14 cellular contexts compared by ENCODE assay signal in the genomic region with DNA sequence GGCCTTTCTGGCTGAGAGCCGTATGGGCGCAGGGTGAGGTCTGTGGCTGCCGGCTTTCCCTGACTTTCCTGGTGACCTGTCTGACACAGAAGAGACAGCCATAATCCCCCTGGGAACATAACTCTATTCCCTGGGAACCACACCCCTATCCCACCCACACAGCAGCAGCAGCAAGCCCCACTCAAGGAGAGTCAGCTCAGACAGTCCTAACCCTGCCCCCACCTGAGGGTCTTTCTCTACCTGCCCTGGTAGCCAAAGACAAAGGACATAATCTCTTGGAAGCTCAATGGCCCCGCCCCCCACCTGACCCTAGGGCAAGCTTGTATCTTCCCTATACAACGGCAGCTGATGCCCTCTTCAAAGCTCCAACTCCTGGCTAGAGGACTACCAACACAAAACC.
DNase-seq lines count a peak whose midpoint lies in the region; ATAC-seq and TF ChIP-seq lines count a peak whose summit lies in the region.
"Had no signal": no experiment of that assay in that cellular context is flagged by ENCODE, and none has a peak within 500 bp of the region (broad histone marks: within the 10 kb centered on the region; RNA-seq: fewer than 3 reads in every experiment).

No MANE protein-coding gene starts in this region.

- H3K27me3 Mint-ChIP-seq in GM23338 (ENCODE audit: insufficient read depth, low read depth, poor library complexity): no peaks in the 10 kb centered on the region

- H3F3A ChIP-seq in GM23338 (replicated peaks; ENCODE audit: low read depth): no peaks in the 10 kb centered on the region

- DNase-seq in ELF-1 (ENCODE audit: low read depth, low spot score) (peak; percentile 9), RWPE2 (ENCODE audit: low spot score) (peak; percentile 34), lower lobe of right lung (peak; percentile 29), spleen (peak; percentile 51), GM23338 (ENCODE audit: low spot score) (no peak)
- DNase-seq: CD8-positive, alpha-beta T cell; COR-L47; DMS153; DMS79 treated with DMSO at 0.1 percent for 48 hours; EL; GDM1 had no signal

- no peaks in the 10 kb centered on the region for H3K9me3 ChIP-seq in RWPE2 (ENCODE audit: severe bottlenecking)
- H3K9me3 ChIP-seq in lower lobe of right lung: no peaks in the 10 kb centered on the region
- peaks cover 0 to 23% (median 7%) of the 10 kb centered on the region in 8 donors for H3K9me3 ChIP-seq in spleen

- no peak overlapping the region for H3K27ac Mint-ChIP-seq in GM23338
- H3K27ac Mint-ChIP-seq: CD14-positive monocyte; CD8-positive, alpha-beta T cell had no signal

- H4K20me1 ChIP-seq in GM23338 (replicated peaks; ENCODE audit: insufficient read depth): no peaks in the 10 kb centered on the region

- H3K4me1 Mint-ChIP-seq in GM23338: no peaks in the 10 kb centered on the region
- H3K4me1 Mint-ChIP-seq: CD14-positive monocyte had no signal

- H3K27ac ChIP-seq in RWPE2 (ENCODE audit: poor library complexity, severe bottlenecking) (no peak overlapping the region), lower lobe of right lung (no peak overlapping the region), spleen (no peak overlapping the region), GM23338 (ENCODE audit: low read depth) (no peak overlapping the region)

- TF ChIP-seq POLR2A in spleen (IDR thresholded peaks at IDR 0.05): no peak

- no peaks in the 10 kb centered on the region; the same call in 1 of the 2 replicates for H3K9me2 ChIP-seq in GM23338 (ENCODE audit: insufficient read depth)

- H3K27me3 ChIP-seq in RWPE2 (ENCODE audit: insufficient read depth, poor library complexity, severe bottlenecking): no peaks in the 10 kb centered on the region
- H3K27me3 ChIP-seq in lower lobe of right lung (ENCODE audit: low read depth): no peaks in the 10 kb centered on the region
- no peaks in the 10 kb centered on the region for H3K27me3 ChIP-seq in spleen (replicated peaks in 1 of 7)
- no peaks in the 10 kb centered on the region for H3K27me3 ChIP-seq in GM23338 (ENCODE audit: insufficient read depth)

- no peak for TF ChIP-seq CTCF in RWPE2 (IDR thresholded peaks at IDR 0.05; ENCODE audit: poor library complexity, severe bottlenecking)
- TF ChIP-seq CTCF in lower lobe of right lung (IDR thresholded peaks at IDR 0.05): no peak
- TF ChIP-seq CTCF in spleen (IDR thresholded peaks at IDR 0.05 in 8 of 11, conservative IDR thresholded peaks at IDR 0.05 in 3 of 11): no peak
- no peak for TF ChIP-seq CTCF in GM23338 (conservative IDR thresholded peaks at IDR 0.05; ENCODE audit: low read depth in 2 of 2)

- H3K79me2 ChIP-seq in GM23338 (replicated peaks; ENCODE audit: insufficient read depth): no peaks in the 10 kb centered on the region

- peaks cover 7% of the 10 kb centered on the region; the same call in 2 of the 3 replicates for H3K36me3 Mint-ChIP-seq in GM23338 (ENCODE audit: low read depth)
- H3K36me3 Mint-ChIP-seq: CD14-positive monocyte; CD8-positive, alpha-beta T cell had no signal

- intact Hi-C loops in lower lobe of right lung (cut with DNase I): no loop called here
- intact Hi-C loops in spleen (cut with DNase I; ENCODE audit: low total_unique reads): no loop called here

- no peak overlapping the region for H3K4me2 ChIP-seq in GM23338

- no peak overlapping the region for H3K4me3 ChIP-seq in RWPE2 (ENCODE audit: severe bottlenecking)
- no peak overlapping the region for H3K4me3 ChIP-seq in lower lobe of right lung
- no peak overlapping the region for H3K4me3 ChIP-seq in spleen
- H3K4me3 ChIP-seq in GM23338: no peak overlapping the region
- H3K4me3 ChIP-seq: HAP-1 had no signal

- H2AFZ ChIP-seq in GM23338: no peak overlapping the region

- H3K4me1 ChIP-seq in RWPE2 (ENCODE audit: insufficient read depth, poor library complexity, severe bottlenecking) (no peaks in the 10 kb centered on the region), lower lobe of right lung (no peaks in the 10 kb centered on the region), spleen (no peaks in the 10 kb centered on the region), GM23338 (ENCODE audit: insufficient read depth) (no peaks in the 10 kb centered on the region)

- no peak for ATAC-seq in RWPE2 (ENCODE audit: low read depth)
- ATAC-seq in lower lobe of right lung: no peak
- ATAC-seq in GM23338: no peak
- no peak for ATAC-seq in GM21526 (IDR thresholded peaks at IDR 0.05; ENCODE audit: low FRiP score, unreplicated experiment)
- ATAC-seq: CD8-positive, alpha-beta T cell had no signal

- no peaks in the 10 kb centered on the region for H3K36me3 ChIP-seq in RWPE2 (ENCODE audit: low read depth)
- H3K36me3 ChIP-seq in lower lobe of right lung: no peaks in the 10 kb centered on the region
- H3K36me3 ChIP-seq in spleen: no peaks in the 10 kb centered on the region
- H3K36me3 ChIP-seq in GM23338 (ENCODE audit: insufficient read depth): no peaks in the 10 kb centered on the region
- H3K36me3 ChIP-seq: HAP-1 had no signal

- H3K9me3 Mint-ChIP-seq in GM23338: no peaks in the 10 kb centered on the region; the same call in 2 of the 3 replicates

- H3K4me3 Mint-ChIP-seq in GM23338: no peak overlapping the region
- H3K4me3 Mint-ChIP-seq: CD14-positive monocyte; CD8-positive, alpha-beta T cell had no signal

- 83 to 99% (median 95%) methylated on average over 5 of the region's 5 CpGs for WGBS in spleen, 5 donors

TF ChIP-seq in GM23338, 12 proteins besides CTCF, POLR2A, EP300 and RAD21:
- TF ChIP-seq POLR2AphosphoS5 (IDR thresholded peaks at IDR 0.05; ENCODE audit: low read depth): no peak
- no peak for TF ChIP-seq ZNF331 (CRISPR knock-in tag; IDR thresholded peaks at IDR 0.05; ENCODE audit: low read depth)
- TF ChIP-seq, protein P1, sequence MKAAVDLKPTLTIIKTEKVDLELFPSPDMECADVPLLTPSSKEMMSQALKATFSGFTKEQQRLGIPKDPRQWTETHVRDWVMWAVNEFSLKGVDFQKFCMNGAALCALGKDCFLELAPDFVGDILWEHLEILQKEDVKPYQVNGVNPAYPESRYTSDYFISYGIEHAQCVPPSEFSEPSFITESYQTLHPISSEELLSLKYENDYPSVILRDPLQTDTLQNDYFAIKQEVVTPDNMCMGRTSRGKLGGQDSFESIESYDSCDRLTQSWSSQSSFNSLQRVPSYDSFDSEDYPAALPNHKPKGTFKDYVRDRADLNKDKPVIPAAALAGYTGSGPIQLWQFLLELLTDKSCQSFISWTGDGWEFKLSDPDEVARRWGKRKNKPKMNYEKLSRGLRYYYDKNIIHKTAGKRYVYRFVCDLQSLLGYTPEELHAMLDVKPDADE (IDR thresholded peaks at IDR 0.05): no peak
- TF ChIP-seq EZH2phosphoT487 (IDR thresholded peaks at IDR 0.05; ENCODE audit: unreplicated experiment): no peak
- TF ChIP-seq STAT1 (IDR thresholded peaks at IDR 0.05; ENCODE audit: unreplicated experiment): no peak
- TF ChIP-seq CREB1 (CRISPR knock-in tag; IDR thresholded peaks at IDR 0.05; ENCODE audit: low read depth): no peak
- TF ChIP-seq, protein P2, sequence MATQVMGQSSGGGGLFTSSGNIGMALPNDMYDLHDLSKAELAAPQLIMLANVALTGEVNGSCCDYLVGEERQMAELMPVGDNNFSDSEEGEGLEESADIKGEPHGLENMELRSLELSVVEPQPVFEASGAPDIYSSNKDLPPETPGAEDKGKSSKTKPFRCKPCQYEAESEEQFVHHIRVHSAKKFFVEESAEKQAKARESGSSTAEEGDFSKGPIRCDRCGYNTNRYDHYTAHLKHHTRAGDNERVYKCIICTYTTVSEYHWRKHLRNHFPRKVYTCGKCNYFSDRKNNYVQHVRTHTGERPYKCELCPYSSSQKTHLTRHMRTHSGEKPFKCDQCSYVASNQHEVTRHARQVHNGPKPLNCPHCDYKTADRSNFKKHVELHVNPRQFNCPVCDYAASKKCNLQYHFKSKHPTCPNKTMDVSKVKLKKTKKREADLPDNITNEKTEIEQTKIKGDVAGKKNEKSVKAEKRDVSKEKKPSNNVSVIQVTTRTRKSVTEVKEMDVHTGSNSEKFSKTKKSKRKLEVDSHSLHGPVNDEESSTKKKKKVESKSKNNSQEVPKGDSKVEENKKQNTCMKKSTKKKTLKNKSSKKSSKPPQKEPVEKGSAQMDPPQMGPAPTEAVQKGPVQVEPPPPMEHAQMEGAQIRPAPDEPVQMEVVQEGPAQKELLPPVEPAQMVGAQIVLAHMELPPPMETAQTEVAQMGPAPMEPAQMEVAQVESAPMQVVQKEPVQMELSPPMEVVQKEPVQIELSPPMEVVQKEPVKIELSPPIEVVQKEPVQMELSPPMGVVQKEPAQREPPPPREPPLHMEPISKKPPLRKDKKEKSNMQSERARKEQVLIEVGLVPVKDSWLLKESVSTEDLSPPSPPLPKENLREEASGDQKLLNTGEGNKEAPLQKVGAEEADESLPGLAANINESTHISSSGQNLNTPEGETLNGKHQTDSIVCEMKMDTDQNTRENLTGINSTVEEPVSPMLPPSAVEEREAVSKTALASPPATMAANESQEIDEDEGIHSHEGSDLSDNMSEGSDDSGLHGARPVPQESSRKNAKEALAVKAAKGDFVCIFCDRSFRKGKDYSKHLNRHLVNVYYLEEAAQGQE (IDR thresholded peaks at IDR 0.05; ENCODE audit: unreplicated experiment): no peak
- no peak for TF ChIP-seq NANOG (IDR thresholded peaks at IDR 0.05; ENCODE audit: borderline replicate concordance)
- no peak for TF ChIP-seq JUNB (IDR thresholded peaks at IDR 0.05; ENCODE audit: unreplicated experiment)
- no peak for TF ChIP-seq EZH2 (IDR thresholded peaks at IDR 0.05; ENCODE audit: low read depth, unreplicated experiment)
